17 cellular contexts compared by ENCODE assay signal in genomic region chr5:112023766-112024165, GRCh38.
"Had no signal": no experiment of that assay in that cellular context is flagged by ENCODE, and none has a peak within 500 bp of the region (broad histone marks: within the 10 kb centered on the region; RNA-seq: fewer than 3 reads in every experiment).

No MANE protein-coding gene starts in this region.

- H3K36me3 ChIP-seq: esophagus squamous epithelium, left lung, lower lobe of right lung, right atrium auricular region, sigmoid colon, stomach, thoracic aorta, transverse colon had no signal

- H3K4me1 ChIP-seq: esophagus squamous epithelium, left lung, lower lobe of right lung, right atrium auricular region, stomach, transverse colon had no signal

- ATAC-seq: left lung, lower lobe of right lung, natural killer cell had no signal

- H3K27me3 ChIP-seq: esophagus squamous epithelium, left lung, right atrium auricular region, sigmoid colon, stomach, transverse colon had no signal

- H3K9me3 ChIP-seq: esophagus squamous epithelium, lower lobe of right lung, right atrium auricular region, sigmoid colon, thoracic aorta, transverse colon had no signal

- H3K4me3 ChIP-seq: esophagus squamous epithelium, left lung, lower lobe of right lung, right atrium auricular region, sigmoid colon, skin epidermis, stomach, thoracic aorta, transverse colon had no signal

- DNase-seq: cortex of kidney; effector memory CD4-positive, alpha-beta T cell; esophagus squamous epithelium; foreskin fibroblast; immature natural killer cell; left lung; lower lobe of right lung; natural killer cell; sigmoid colon; stimulated activated naive CD4-positive, alpha-beta T cell; stomach; substantia nigra; transverse colon had no signal

- H3K27ac ChIP-seq: epithelial cell of prostate, esophagus squamous epithelium, left lung, lower lobe of right lung, right atrium auricular region, sigmoid colon, skin epidermis, stomach, thoracic aorta, transverse colon had no signal
